ENCODE assay signal across 8 cellular contexts in the genomic region with DNA sequence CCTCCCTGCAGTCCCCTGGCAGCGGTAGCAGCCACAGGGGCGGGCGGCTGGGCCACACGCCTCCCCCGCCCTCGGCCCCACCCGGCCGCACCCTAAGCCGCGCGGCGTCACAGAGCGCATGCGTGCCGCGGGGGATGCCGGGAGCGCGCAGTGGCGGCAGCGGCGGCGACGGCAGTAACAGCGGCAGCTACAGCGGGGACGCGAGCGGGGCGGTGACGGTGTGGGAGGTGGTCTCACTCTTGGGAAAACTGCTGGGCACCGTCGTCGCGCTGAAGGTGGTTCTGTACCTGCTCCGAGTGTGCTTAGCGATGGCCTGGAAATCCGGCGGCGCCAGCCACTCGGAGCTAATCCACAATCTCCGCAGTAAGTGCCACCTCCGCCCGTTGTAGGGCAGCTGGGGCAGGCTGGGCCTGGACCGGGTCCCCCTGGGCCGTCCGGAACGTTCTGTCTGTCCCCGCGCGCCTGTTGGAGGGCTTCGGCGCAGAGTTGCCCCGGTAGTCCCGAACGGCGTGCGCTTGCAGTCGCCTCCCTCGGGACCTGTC.
DNase-seq lines count a peak whose midpoint lies in the region; ATAC-seq and TF ChIP-seq lines count a peak whose summit lies in the region.

A gene (plus strand): TSS at position 148 of the 542 bp plus-strand sequence. CDS start 161 bp downstream, at position 309.

- peak within 1 kb of the TSS; percentile 99 for H3K4me3 ChIP-seq in AG09309 (ENCODE audit: control insufficient read depth, low read depth, low read length)

- TF ChIP-seq CTCF in AG09309 (IDR thresholded peaks at IDR 0.05; ENCODE audit: control insufficient read depth, insufficient read depth, low read depth, low read length, missing control alignments), result no peak

- peaks cover 26% of the 10 kb centered on the region for H3K4me1 Mint-ChIP-seq in central memory CD8-positive, alpha-beta T cell

- peak within 1 kb of the TSS; percentile 69 for H3K27ac Mint-ChIP-seq in central memory CD8-positive, alpha-beta T cell (ENCODE audit: low read depth)

- no peaks in the 10 kb centered on the region for H3K27me3 Mint-ChIP-seq in central memory CD8-positive, alpha-beta T cell

- peak; percentile 87 for ATAC-seq in HG03175 (IDR thresholded peaks at IDR 0.05; ENCODE audit: unreplicated experiment)
- peak; percentile 81 for ATAC-seq in central memory CD8-positive, alpha-beta T cell (replicated peaks; ENCODE audit: extremely low read depth, poor library complexity, severe bottlenecking)

- no peaks in the 10 kb centered on the region for H3K9me3 Mint-ChIP-seq in central memory CD8-positive, alpha-beta T cell

- TF ChIP-seq POLR2A in GM18951 (IDR thresholded peaks at IDR 0.05; ENCODE audit: extremely low read depth, insufficient read depth, insufficient read length), result peak; percentile 92

- H3K36me3 Mint-ChIP-seq in central memory CD8-positive, alpha-beta T cell (ENCODE audit: insufficient read depth), result peaks cover 24% of the 10 kb centered on the region

- in situ Hi-C loops in GM18951 (cut with MboI; ENCODE audit: low sequenced_read_pairs, unreplicated experiment), result no loop called here

- peak within 1 kb of the TSS; percentile 83 for H3K4me3 Mint-ChIP-seq in central memory CD8-positive, alpha-beta T cell

- DNase-seq in AG09309 (ENCODE audit: low read depth) (peak; percentile 70), NCI-H345 (lab: John Stamatoyannopoulos, UW) (peak; percentile 93), islet precursor cell (peak; percentile 97)
- peak; percentile 84 for DNase-seq in activated CD4-positive, CD25-positive, alpha-beta regulatory T cell treated with anti-CD3 and anti-CD28 coated beads, Interleukin-2, amount 50 U/mL, for 16 hours (ENCODE audit: low read depth, low spot score)
- peak; percentile 84 to 85 for DNase-seq in central memory CD8-positive, alpha-beta T cell (ENCODE audit: low spot score in 2 of 2)
- peak; percentile 74 to 88 (median 83) for DNase-seq in stimulated activated CD4-positive, alpha-beta T cell treated with anti-CD3 and anti-CD28 coated beads, Interleukin-12 subunit alpha, Interleukin-12 subunit beta, amount 100 ng/mL, for 48 hours (ENCODE audit: low read depth in 2 of 3, low spot score in 1 of 3)

Comparison
In these comparisons a context has a peak if more than half of its experiments do, and no peak if none do; other contexts are left out.
1. Peak in every context shown above with its lines: DNase-seq, ATAC-seq and H3K4me3 ChIP-seq.